1 cellular context compared by ENCODE assay signal in the genomic region with DNA sequence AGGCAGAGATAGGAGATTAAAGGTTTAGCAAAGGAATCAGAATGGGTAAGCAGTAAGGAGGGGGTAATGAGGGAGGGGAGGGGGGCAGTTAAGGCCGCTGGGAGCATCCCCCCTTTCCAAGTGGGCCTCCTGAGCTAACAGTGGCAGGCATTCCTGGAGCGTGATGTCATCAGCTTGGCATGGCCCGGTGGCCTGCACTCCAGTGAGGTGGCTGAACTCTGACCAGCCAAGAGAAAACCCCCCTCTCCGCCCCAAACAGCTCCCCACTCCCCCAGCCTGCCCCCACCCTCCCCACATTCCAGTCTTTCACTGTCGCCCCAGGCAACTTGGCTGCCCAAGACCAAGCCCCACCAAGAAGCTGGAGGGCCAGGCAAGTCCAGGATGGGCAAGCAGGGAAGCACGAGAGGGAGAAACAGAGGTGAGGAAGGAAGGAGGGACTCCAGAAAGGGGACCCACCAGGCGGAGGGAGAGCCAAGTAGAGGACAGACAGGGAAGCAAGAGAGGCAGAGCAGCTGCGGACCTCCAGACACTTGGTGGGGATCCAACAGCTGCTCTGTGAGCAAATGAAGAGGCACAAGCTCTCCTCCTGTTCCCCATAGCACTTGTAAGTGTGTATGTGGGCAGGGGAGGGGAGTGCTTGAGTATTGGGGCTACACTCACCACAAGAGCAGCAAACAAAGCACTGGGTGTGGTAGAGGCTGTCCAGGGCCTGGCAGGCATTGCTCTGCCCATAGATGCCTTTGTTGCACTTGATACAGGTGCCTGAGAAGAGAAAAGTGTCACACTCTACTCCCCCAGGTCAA.
TF ChIP-seq lines count a peak whose summit lies in the region.

No MANE protein-coding gene starts in this region.

TF ChIP-seq in SK-N-SH, 30 proteins besides CTCF, POLR2A, EP300 and RAD21 (continued from another document):
- TF ChIP-seq, protein P1, sequence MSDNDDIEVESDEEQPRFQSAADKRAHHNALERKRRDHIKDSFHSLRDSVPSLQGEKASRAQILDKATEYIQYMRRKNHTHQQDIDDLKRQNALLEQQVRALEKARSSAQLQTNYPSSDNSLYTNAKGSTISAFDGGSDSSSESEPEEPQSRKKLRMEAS (IDR thresholded peaks at IDR 0.05; ENCODE audit: low read depth), result no peak
- TF ChIP-seq NFIC (IDR thresholded peaks at IDR 0.05; ENCODE audit: borderline replicate concordance), result peak; percentile 51
- TF ChIP-seq, protein P2, sequence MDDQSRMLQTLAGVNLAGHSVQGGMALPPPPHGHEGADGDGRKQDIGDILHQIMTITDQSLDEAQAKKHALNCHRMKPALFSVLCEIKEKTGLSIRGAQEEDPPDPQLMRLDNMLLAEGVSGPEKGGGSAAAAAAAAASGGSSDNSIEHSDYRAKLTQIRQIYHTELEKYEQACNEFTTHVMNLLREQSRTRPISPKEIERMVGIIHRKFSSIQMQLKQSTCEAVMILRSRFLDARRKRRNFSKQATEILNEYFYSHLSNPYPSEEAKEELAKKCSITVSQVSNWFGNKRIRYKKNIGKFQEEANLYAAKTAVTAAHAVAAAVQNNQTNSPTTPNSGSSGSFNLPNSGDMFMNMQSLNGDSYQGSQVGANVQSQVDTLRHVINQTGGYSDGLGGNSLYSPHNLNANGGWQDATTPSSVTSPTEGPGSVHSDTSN (IDR thresholded peaks at IDR 0.05), result peak; percentile 20; the same call in 1 of the 2 replicates
- peak; percentile 73; the same call in 1 of the 2 replicates for TF ChIP-seq FOSL2 (IDR thresholded peaks at IDR 0.05; ENCODE audit: borderline replicate concordance, low read depth)
- TF ChIP-seq CHD2 (IDR thresholded peaks at IDR 0.05; ENCODE audit: low read length, partially characterized antibody), result no peak
TF ChIP-seq in SK-N-SH: peak in this region for 7.
